In genomic region chr5:3601060-3601710, GRCh38 we compare ENCODE assay signal across 1 cellular context.
TF ChIP-seq lines count a peak whose summit lies in the region.

No MANE protein-coding gene starts in this region.

TF ChIP-seq in H1, 55 proteins besides CTCF, POLR2A, EP300 and RAD21 (continued from another document):
- peak; percentile 60; the same call in 1 of the 2 replicates for TF ChIP-seq MAX (IDR thresholded peaks at IDR 0.05)
- 0 out of 2 replicates have a peak, but pooled peaks have one; percentile 56 for TF ChIP-seq CBX8 (IDR thresholded peaks at IDR 0.05; ENCODE audit: borderline replicate concordance, low read depth, low read length)
- no peak for TF ChIP-seq ASH2L (IDR thresholded peaks at IDR 0.05; ENCODE audit: low read length)
- TF ChIP-seq E2F6 (IDR thresholded peaks at IDR 0.05), result peak; percentile 93
- TF ChIP-seq GTF2F1 (IDR thresholded peaks at IDR 0.05; ENCODE audit: borderline replicate concordance, low read depth, low read length), result no peak
- TF ChIP-seq SAP30 (IDR thresholded peaks at IDR 0.05; ENCODE audit: insufficient read depth, insufficient replicate concordance, low read length), result no peak
- TF ChIP-seq CBX5 (IDR thresholded peaks at IDR 0.05; ENCODE audit: low read depth, low read length), result no peak
- TF ChIP-seq POU5F1 (IDR thresholded peaks at IDR 0.05; ENCODE audit: low read depth, low read length), result no peak
- no peak for TF ChIP-seq YY1 (IDR thresholded peaks at IDR 0.05; ENCODE audit: low read depth, low read length)
- no peak for TF ChIP-seq JUN (IDR thresholded peaks at IDR 0.05; ENCODE audit: low read depth, low read length)
- no peak for TF ChIP-seq PHF8 (conservative IDR thresholded peaks at IDR 0.05; ENCODE audit: low read depth, low read length)
- no peak for TF ChIP-seq TAF1 (IDR thresholded peaks at IDR 0.05; ENCODE audit: low read depth, low read length)
